ENCODE assay signal across 8 cellular contexts in the genomic region with DNA sequence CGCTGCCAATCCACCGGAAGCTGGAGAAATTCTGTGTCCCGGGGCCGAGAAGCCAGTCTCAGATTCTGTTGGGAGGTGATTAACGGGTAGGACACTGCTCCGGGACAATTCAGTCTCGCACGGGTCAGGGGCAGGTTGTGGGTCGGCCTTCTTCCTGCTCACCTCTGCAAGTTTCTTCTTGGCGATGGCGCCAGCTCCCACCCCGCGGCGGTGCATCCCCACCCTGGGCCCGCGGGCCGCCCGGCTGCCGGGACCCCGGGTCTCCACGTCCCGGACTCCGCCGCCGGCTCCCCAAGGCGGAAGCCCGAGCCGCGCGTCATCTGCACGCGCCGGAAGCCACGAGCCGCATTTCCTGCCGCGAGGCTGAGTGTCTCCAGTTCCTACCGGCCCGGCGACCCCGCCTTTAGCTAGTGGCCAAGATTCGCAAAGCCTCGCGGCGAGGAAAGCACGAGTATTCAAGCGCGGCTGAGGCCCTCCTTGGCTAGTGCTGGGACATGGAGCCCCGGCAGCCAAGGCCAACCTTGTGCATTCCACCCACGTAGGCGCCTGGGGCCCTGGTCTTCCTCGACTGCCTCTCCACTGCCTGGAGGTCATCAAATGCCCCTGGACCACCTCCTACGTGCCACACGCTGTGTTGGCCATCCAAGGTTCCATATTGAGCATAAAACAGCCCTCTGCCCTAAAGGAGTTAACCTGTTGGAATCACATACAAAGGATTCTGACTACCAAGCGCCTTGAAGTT. TPM values are rescaled to one million over a fixed set of nuclear protein-coding genes. Genes with fewer than 3 reads are reported as not detected.
A peak's percentile ranks its signal among the peaks of the same experiment; 100 is the strongest.
DNase-seq lines count a peak whose midpoint lies in the region; TF ChIP-seq lines count a peak whose summit lies in the region.

A gene with protein sequence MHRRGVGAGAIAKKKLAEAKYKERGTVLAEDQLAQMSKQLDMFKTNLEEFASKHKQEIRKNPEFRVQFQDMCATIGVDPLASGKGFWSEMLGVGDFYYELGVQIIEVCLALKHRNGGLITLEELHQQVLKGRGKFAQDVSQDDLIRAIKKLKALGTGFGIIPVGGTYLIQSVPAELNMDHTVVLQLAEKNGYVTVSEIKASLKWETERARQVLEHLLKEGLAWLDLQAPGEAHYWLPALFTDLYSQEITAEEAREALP (minus strand): TSS at position 324 of the 742 bp plus-strand sequence. CDS start 108 bp downstream, at position 216.

- peaks cover 27% of the 10 kb centered on the region for H3K4me1 Mint-ChIP-seq in nephron progenitor cell
- peaks cover 15% of the 10 kb centered on the region for H3K4me1 Mint-ChIP-seq in stimulated activated naive CD8-positive, alpha-beta T cell treated with anti-CD3 and anti-CD28 coated beads, Interleukin-15, Interleukin-2, amounts not matched to agents 100 ng/mL and 50 ng/mL, for 24 hours (ENCODE audit: low read depth)

- peaks cover 14% of the 10 kb centered on the region for H3K36me3 Mint-ChIP-seq in nephron progenitor cell (ENCODE audit: low read depth)
- peaks cover 19% of the 10 kb centered on the region for H3K36me3 Mint-ChIP-seq in stimulated activated naive CD8-positive, alpha-beta T cell treated with anti-CD3 and anti-CD28 coated beads, Interleukin-15, Interleukin-2, amounts not matched to agents 100 ng/mL and 50 ng/mL, for 24 hours (ENCODE audit: low read depth)

- H3K9me3 ChIP-seq in MG63: no peaks in the 10 kb centered on the region

- H3K27ac Mint-ChIP-seq in nephron progenitor cell: peak within 1 kb of the TSS; percentile 99
- H3K27ac Mint-ChIP-seq in stimulated activated naive CD8-positive, alpha-beta T cell treated with anti-CD3 and anti-CD28 coated beads, Interleukin-15, Interleukin-2, amounts not matched to agents 100 ng/mL and 50 ng/mL, for 24 hours: peak within 1 kb of the TSS; percentile 97

- H3K9me3 Mint-ChIP-seq in nephron progenitor cell: peaks cover 3% of the 10 kb centered on the region
- H3K9me3 Mint-ChIP-seq in stimulated activated naive CD8-positive, alpha-beta T cell treated with anti-CD3 and anti-CD28 coated beads, Interleukin-15, Interleukin-2, amounts not matched to agents 100 ng/mL and 50 ng/mL, for 24 hours: no peaks in the 10 kb centered on the region

- peaks cover 14% of the 10 kb centered on the region for H3K27me3 Mint-ChIP-seq in nephron progenitor cell (ENCODE audit: low read depth, poor library complexity)
- peaks cover 3% of the 10 kb centered on the region for H3K27me3 Mint-ChIP-seq in stimulated activated naive CD8-positive, alpha-beta T cell treated with anti-CD3 and anti-CD28 coated beads, Interleukin-15, Interleukin-2, amounts not matched to agents 100 ng/mL and 50 ng/mL, for 24 hours

- no peak for TF ChIP-seq CTCF in nephron progenitor cell (IDR thresholded peaks at IDR 0.05)

- H3K27me3 ChIP-seq in H7 (ENCODE audit: control insufficient read depth, insufficient read depth, low read length) (no peaks in the 10 kb centered on the region), MG63 (no peaks in the 10 kb centered on the region)

- peak; percentile 92 for DNase-seq in EL
- DNase-seq in H7: peak; percentile 98
- DNase-seq in MG63: peak; percentile 98
- DNase-seq in SHP77 treated with DMSO at 0.1 percent for 48 hours (lab: John Stamatoyannopoulos, UW): peak; percentile 76
- peak; percentile 98 for DNase-seq in activated effector memory CD4-positive, alpha-beta T cell treated with anti-CD3 and anti-CD28 coated beads, Interleukin-2, amount 50 U/mL, for 16 hours
- peak; percentile 77 for DNase-seq in fibroblast of the conjunctiva (ENCODE audit: low read depth)
- peak; percentile 93 for DNase-seq in nephron progenitor cell

- H3K36me3 ChIP-seq in H7 (replicated peaks; ENCODE audit: control insufficient read depth, insufficient read depth, low read length) (peaks cover 9% of the 10 kb centered on the region), MG63 (peaks cover 26% of the 10 kb centered on the region)

- peak within 1 kb of the TSS; percentile 98 for H3K4me3 Mint-ChIP-seq in nephron progenitor cell
- peak within 1 kb of the TSS; percentile 99 for H3K4me3 Mint-ChIP-seq in stimulated activated naive CD8-positive, alpha-beta T cell treated with anti-CD3 and anti-CD28 coated beads, Interleukin-15, Interleukin-2, amounts not matched to agents 100 ng/mL and 50 ng/mL, for 24 hours

- H3K4me3 ChIP-seq in H7 (ENCODE audit: insufficient read depth, low read depth, low read length) (peak within 1 kb of the TSS; percentile 94), MG63 (peak within 1 kb of the TSS; percentile 85)

RNA-seq across cellular contexts. Expression of the gene that starts here (rescaled TPM):
- 62.3 and 98.0 TPM in 2 replicates for total RNA-seq in H7 (2014; rRNA removed; shearing (Covaris generic))
- total RNA-seq in MG63 (2014; rRNA removed; shearing (Covaris generic); ENCODE audit: low replicate concordance): 266 and 293 TPM in 2 replicates

Comparison
In these comparisons a context has a peak if more than half of its experiments do, and no peak if none do; other contexts are left out.
1. Peak in every context shown above with its lines: DNase-seq and H3K4me3 ChIP-seq.